In the genomic region with DNA sequence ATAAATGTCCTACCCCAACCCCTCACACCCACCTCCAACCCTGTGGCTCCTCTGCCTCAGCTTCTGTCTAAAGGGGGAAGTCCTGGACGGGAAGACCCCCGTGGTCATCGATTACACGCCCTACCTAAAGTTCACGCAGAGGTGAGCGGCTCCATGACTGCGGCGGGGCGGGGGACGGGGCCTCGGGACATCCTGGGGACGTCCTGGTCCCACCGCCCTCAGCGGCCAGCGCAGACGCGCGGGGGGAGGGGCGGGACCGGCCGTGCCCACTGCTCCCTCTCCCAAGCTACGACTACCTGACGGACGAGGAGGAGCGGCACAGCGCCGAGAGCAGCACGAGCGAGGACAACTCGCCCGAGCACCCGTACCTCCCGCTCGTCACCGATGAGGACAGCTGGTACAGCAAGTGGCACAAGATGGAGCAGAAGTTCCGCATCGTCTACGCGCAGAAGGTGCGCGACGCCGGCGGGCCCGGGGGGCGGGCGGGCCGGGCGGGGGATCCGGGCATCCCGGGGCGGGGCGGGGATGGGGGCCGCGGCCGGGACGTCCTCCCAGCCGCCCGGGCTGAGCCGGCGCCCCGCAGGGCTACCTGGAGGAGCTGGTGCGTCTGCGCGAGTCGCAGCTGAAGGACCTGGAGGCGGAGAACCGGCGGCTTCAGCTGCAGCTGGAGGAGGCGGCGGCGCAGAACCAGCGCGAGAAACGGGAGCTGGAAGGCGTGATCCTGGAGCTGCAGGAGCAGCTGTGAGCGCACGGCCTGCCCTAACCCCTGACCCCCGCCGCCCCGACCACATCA, we compare ENCODE assay signal across 8 cellular contexts. TPM values are rescaled to one million over a fixed set of nuclear protein-coding genes. Genes with fewer than 3 reads are reported as not detected.
DNase-seq lines count a peak whose midpoint lies in the region; ATAC-seq and TF ChIP-seq lines count a peak whose summit lies in the region.

No MANE protein-coding gene starts in this region.

- TF ChIP-seq CTCF in LNCaP clone FGC (IDR thresholded peaks at IDR 0.05; ENCODE audit: control insufficient read depth, extremely low read depth, insufficient read depth): no peak
- no peak for TF ChIP-seq CTCF in right atrium auricular region (IDR thresholded peaks at IDR 0.05)

- ATAC-seq in activated T-cell treated with anti-CD3 and anti-CD28 coated beads, Interleukin-2, amount 50 U/mL, for 4 hours: peak; percentile 81 to 83
- ATAC-seq in HG03439 (IDR thresholded peaks at IDR 0.05; ENCODE audit: unreplicated experiment): no peak
- ATAC-seq in HG02759 (IDR thresholded peaks at IDR 0.05; ENCODE audit: unreplicated experiment): no peak

- H3K27ac ChIP-seq in right atrium auricular region: no peak overlapping the region

- peaks cover 8% of the 10 kb centered on the region for H3K36me3 ChIP-seq in right atrium auricular region

- H3K4me1 ChIP-seq in right atrium auricular region: peaks cover 0 to 17% of the 10 kb centered on the region in 2 donors

- H3K4me3 ChIP-seq in LNCaP clone FGC (ENCODE audit: low read depth, low read length): peak overlapping the region; percentile 49
- H3K4me3 ChIP-seq in right atrium auricular region: peak overlapping the region; percentile 11 to 34

- peaks cover 5% of the 10 kb centered on the region for H3K36me3 Mint-ChIP-seq in activated T-cell treated with anti-CD3 and anti-CD28 coated beads, Interleukin-2, amount 50 U/mL, for 4 hours (ENCODE audit: insufficient read depth)

- H3K4me3 Mint-ChIP-seq in activated T-cell treated with anti-CD3 and anti-CD28 coated beads, Interleukin-2, amount 50 U/mL, for 4 hours: peak overlapping the region; percentile 69

- no peaks in the 10 kb centered on the region for H3K9me3 Mint-ChIP-seq in activated T-cell treated with anti-CD3 and anti-CD28 coated beads, Interleukin-2, amount 50 U/mL, for 4 hours

- no peaks in the 10 kb centered on the region for H3K9me3 ChIP-seq in right atrium auricular region

- peaks cover 38% of the 10 kb centered on the region for H3K27me3 Mint-ChIP-seq in activated T-cell treated with anti-CD3 and anti-CD28 coated beads, Interleukin-2, amount 50 U/mL, for 4 hours (ENCODE audit: low read depth)

- H3K4me1 Mint-ChIP-seq in activated T-cell treated with anti-CD3 and anti-CD28 coated beads, Interleukin-2, amount 50 U/mL, for 4 hours (ENCODE audit: low read depth): peaks cover 12% of the 10 kb centered on the region

- DNase-seq in DMS114 treated with DMSO at 0.1 percent for 48 hours (lab: John Stamatoyannopoulos, UW; ENCODE audit: unreplicated experiment) (peak; percentile 14), LNCaP clone FGC (ENCODE audit: low read depth) (no peak), right atrium auricular region (ENCODE audit: low spot score) (no peak), retina (no peak)
- DNase-seq in activated T-cell treated with anti-CD3 and anti-CD28 coated beads, Interleukin-2, amount 50 U/mL, for 4 hours: no peak
- peak; percentile 53 for DNase-seq in stimulated activated CD4-positive, alpha-beta T cell treated with anti-CD3 and anti-CD28 coated beads, Interleukin-4, amount 100 ng/mL, for 1 hour

- H3K27me3 ChIP-seq in right atrium auricular region: peaks cover 6 to 19% of the 10 kb centered on the region in 2 donors

RNA-seq across cellular contexts. Expression of gene RUNDC3A, which starts 6.7 kb away (rescaled TPM):
- total RNA-seq in activated T-cell treated with anti-CD3 and anti-CD28 coated beads, Interleukin-2, amount 50 U/mL, for 4 hours: under 1 TPM in 2 of 3 donors, not detected in 1; 0.18 to 0.26 TPM
- 1 to 10 TPM; 1.7 to 4.5 TPM for total RNA-seq in right atrium auricular region

RNA-seq across cellular contexts. Expression of gene SLC25A39, which starts 9.6 kb away (rescaled TPM):
- total RNA-seq in activated T-cell treated with anti-CD3 and anti-CD28 coated beads, Interleukin-2, amount 50 U/mL, for 4 hours: 100 to 1,000 TPM; 211 to 248 (median 211) TPM
- 10 to 100 TPM; 60.4 to 83.3 TPM for total RNA-seq in right atrium auricular region

RNA-seq across cellular contexts. Expression of gene GRN, which starts 30.0 kb away (rescaled TPM):
- total RNA-seq in activated T-cell treated with anti-CD3 and anti-CD28 coated beads, Interleukin-2, amount 50 U/mL, for 4 hours: 10 to 100 TPM; 32.0 to 39.5 (median 36.5) TPM
- 100 to 1,000 TPM; 258 to 290 TPM for total RNA-seq in right atrium auricular region

RNA-seq across cellular contexts. Expression of gene SLC4A1, which starts 47.1 kb away (rescaled TPM):
- total RNA-seq in activated T-cell treated with anti-CD3 and anti-CD28 coated beads, Interleukin-2, amount 50 U/mL, for 4 hours: not detected
- total RNA-seq in right atrium auricular region: 1 to 10 TPM in 1 of 2 donors, under 1 TPM in 1; 0.47 to 1.1 TPM

RNA-seq across cellular contexts. Expression of gene FAM171A2, which starts 48.6 kb away (rescaled TPM):
- under 1 TPM; 0.24 to 0.33 (median 0.27) TPM for total RNA-seq in activated T-cell treated with anti-CD3 and anti-CD28 coated beads, Interleukin-2, amount 50 U/mL, for 4 hours
- 1 to 10 TPM; 2.4 to 3.3 TPM for total RNA-seq in right atrium auricular region

Comparison
In these comparisons a context has a peak if more than half of its experiments do, and no peak if none do; other contexts are left out.
1. DNase-seq: peak in DMS114 treated with DMSO at 0.1 percent for 48 hours (single experiment) and stimulated activated CD4-positive, alpha-beta T cell treated with anti-CD3 and anti-CD28 coated beads, Interleukin-4, amount 100 ng/mL, for 1 hour (single experiment); none in LNCaP clone FGC (single experiment), activated T-cell treated with anti-CD3 and anti-CD28 coated beads, Interleukin-2, amount 50 U/mL, for 4 hours (single experiment), right atrium auricular region (single experiment) and retina (single experiment).
2. ATAC-seq: peak in activated T-cell treated with anti-CD3 and anti-CD28 coated beads, Interleukin-2, amount 50 U/mL, for 4 hours (2 of 2); none in HG03439 (single experiment) and HG02759 (single experiment).
3. RNA of gene GRN, which starts 30.0 kb away (total RNA-seq): 258 to 290 TPM in right atrium auricular region; 32.0 to 39.5 TPM in activated T-cell treated with anti-CD3 and anti-CD28 coated beads, Interleukin-2, amount 50 U/mL, for 4 hours; every median in the first group is over 4 times any median in the second.